In genomic region chr11:124872741-124873140, GRCh38 we compare ENCODE assay signal across 23 cellular contexts. TPM values are rescaled to one million over a fixed set of nuclear protein-coding genes. Genes with fewer than 3 reads are reported as not detected.
DNase-seq lines count a peak whose midpoint lies in the region; ATAC-seq, FAIRE-seq and TF ChIP-seq lines count a peak whose summit lies in the region.
"Had no signal": no experiment of that assay in that cellular context is flagged by ENCODE, and none has a peak within 500 bp of the region (broad histone marks: within the 10 kb centered on the region; RNA-seq: fewer than 3 reads in every experiment).

No MANE protein-coding gene starts in this region.

- H3K4me3 Mint-ChIP-seq in H9: no peak overlapping the region; a peak in 1 of 5 replicates
- peak overlapping the region; percentile 27 for H3K4me3 Mint-ChIP-seq in neural crest cell
- H3K4me3 Mint-ChIP-seq in stimulated activated memory B cell treated with anti-CD40 and anti-IgM and Interleukin-4, amounts not matched to agents 10 μg/mL and 1 μg/mL and 100 μg/mL, for 72 hours: no peak overlapping the region

- peaks cover 16 to 33% of the 10 kb centered on the region in 2 experiments for H3K4me1 Mint-ChIP-seq in H9
- H3K4me1 Mint-ChIP-seq in neural crest cell: peaks cover 11% of the 10 kb centered on the region
- peaks cover 18% of the 10 kb centered on the region for H3K4me1 Mint-ChIP-seq in stimulated activated memory B cell treated with anti-CD40 and anti-IgM and Interleukin-4, amounts not matched to agents 10 μg/mL and 1 μg/mL and 100 μg/mL, for 72 hours

- no peak overlapping the region for H2BK20ac ChIP-seq in H9 (ENCODE audit: low read depth, low read length, poor library complexity, severe bottlenecking)

- in situ Hi-C loops in K562 (cut with MboI): loop anchor here (25.0 kb wide), 1 partner anchor 810 kb away; no protein-coding TSS in a partner anchor

- H3K9ac ChIP-seq in BLaER1: no peak overlapping the region
- H3K9ac ChIP-seq in H9 (ENCODE audit: extremely low read depth, insufficient read length, low read length): no peak overlapping the region
- no peak overlapping the region for H3K9ac ChIP-seq in K562 (ENCODE audit: insufficient read depth in 1 of 2, low read depth in 2 of 2, low read length in 2 of 2)

- no peak overlapping the region for H3T11ph ChIP-seq in H9 (ENCODE audit: low read length)

- H3K56ac ChIP-seq in H9 (ENCODE audit: insufficient read length, low read depth, low read length): no peak overlapping the region

- TF ChIP-seq CTCF in H9 (conservative IDR thresholded peaks at IDR 0.05): no peak
- no peak for TF ChIP-seq CTCF in K562 (IDR thresholded peaks at IDR 0.05 in 2 of 3, conservative IDR thresholded peaks at IDR 0.05 in 1 of 3; ENCODE audit: insufficient read depth in 2 of 3, low read depth in 1 of 3, low read length in 3 of 3)
- no peak for TF ChIP-seq CTCF in neural crest cell (conservative IDR thresholded peaks at IDR 0.05)
- TF ChIP-seq CTCF in left lung (IDR thresholded peaks at IDR 0.05): no peak
- no peak for TF ChIP-seq CTCF in dorsolateral prefrontal cortex (IDR thresholded peaks at IDR 0.05 in 54 of 56, conservative IDR thresholded peaks at IDR 0.05 in 2 of 56; ENCODE audit: low read depth in 1 of 56, partially characterized antibody in 56 of 56)

- FAIRE-seq in K562 (lab: Jason Lieb, UNC): peak; percentile 52
- FAIRE-seq: GM12892, HTR-8/SVneo had no signal

- H2BK120ac ChIP-seq in H9 (ENCODE audit: low read depth, low read length, poor library complexity, severe bottlenecking): no peak overlapping the region

- no peak overlapping the region; the same call in 1 of the 2 replicates for H3K14ac ChIP-seq in H9 (ENCODE audit: insufficient read depth, low read length)

- intact Hi-C loops in K562 (cut with micrococcal nuclease): no loop called here
- intact Hi-C loops in left lung (cut with DNase I): no loop called here
- intact Hi-C loops in dorsolateral prefrontal cortex (cut with DNase I): loop anchor here (10.0 kb wide), 2 partner anchors 52 to 468 kb away; no protein-coding TSS in a partner anchor

- H4K20me1 ChIP-seq in BLaER1 (no peaks in the 10 kb centered on the region), H9 (ENCODE audit: control insufficient read depth, insufficient read depth, insufficient read length) (no peaks in the 10 kb centered on the region), K562 (replicated peaks; ENCODE audit: control insufficient read depth, insufficient read depth, low read length) (no peaks in the 10 kb centered on the region)

- no peak overlapping the region for H3K18ac ChIP-seq in H9 (ENCODE audit: insufficient read length, low read depth, low read length)

- H3K27ac Mint-ChIP-seq in H9 (no peak overlapping the region), neural crest cell (ENCODE audit: unreplicated experiment) (no peak overlapping the region)
- no peak overlapping the region for H3K27ac Mint-ChIP-seq in stimulated activated memory B cell treated with anti-CD40 and anti-IgM and Interleukin-4, amounts not matched to agents 10 μg/mL and 1 μg/mL and 100 μg/mL, for 72 hours

- POLR2A ChIA-PET in K562 (lab: Yijun Ruan, JAX): no interaction called here

- H3K9me3 Mint-ChIP-seq in H9 (peaks cover 0 to 3% of the 10 kb centered on the region in 2 experiments; a peak in 2 of 5 replicates), neural crest cell (no peaks in the 10 kb centered on the region)
- H3K9me3 Mint-ChIP-seq in stimulated activated memory B cell treated with anti-CD40 and anti-IgM and Interleukin-4, amounts not matched to agents 10 μg/mL and 1 μg/mL and 100 μg/mL, for 72 hours: no peaks in the 10 kb centered on the region

- H3K27me3 Mint-ChIP-seq in H9 (ENCODE audit: low read depth): peaks cover 82% of the 10 kb centered on the region
- H3K27me3 Mint-ChIP-seq in neural crest cell (ENCODE audit: low read depth): peaks cover 85% of the 10 kb centered on the region
- peaks cover 90% of the 10 kb centered on the region for H3K27me3 Mint-ChIP-seq in stimulated activated memory B cell treated with anti-CD40 and anti-IgM and Interleukin-4, amounts not matched to agents 10 μg/mL and 1 μg/mL and 100 μg/mL, for 72 hours

- H2BK15ac ChIP-seq in H9 (ENCODE audit: low read depth, low read length): no peak overlapping the region

- H2AK5ac ChIP-seq in H9 (ENCODE audit: insufficient read length, low read length): no peak overlapping the region

- no TSS peak for BruUV-seq in K562 (replicated peaks; lab: Mats Ljungman, UMichigan)

- no peaks in the 10 kb centered on the region for H3K79me1 ChIP-seq in H9 (ENCODE audit: insufficient read depth, low read depth, low read length, poor library complexity, severe bottlenecking)

- TF ChIP-seq EP300 in K562 (IDR thresholded peaks at IDR 0.05; ENCODE audit: low read length): no peak

- H3K36me3 ChIP-seq in BLaER1 (no peaks in the 10 kb centered on the region), K562 (ENCODE audit: control insufficient read depth, insufficient read depth, low read length) (no peaks in the 10 kb centered on the region), left lung (no peaks in the 10 kb centered on the region)
- H3K36me3 ChIP-seq: SJSA1 had no signal

- H2AFZ ChIP-seq in H9 (ENCODE audit: low read length) (no peak overlapping the region), K562 (ENCODE audit: low read depth, low read length) (no peak overlapping the region)
- H2AFZ ChIP-seq: PC-9 had no signal

- peaks cover 40% of the 10 kb centered on the region for H3K27me3 ChIP-seq in BLaER1
- peaks cover 49% of the 10 kb centered on the region for H3K27me3 ChIP-seq in H9 (ENCODE audit: insufficient read depth, low read length)
- peaks cover 21 to 75% of the 10 kb centered on the region in 2 experiments; a peak in 4 of 5 replicates for H3K27me3 ChIP-seq in K562 (ENCODE audit: control insufficient read depth in 2 of 2, insufficient read depth in 2 of 2, low read length in 2 of 2)
- peaks cover 43 to 97% of the 10 kb centered on the region in 2 donors for H3K27me3 ChIP-seq in left lung
- H3K27me3 ChIP-seq in dorsolateral prefrontal cortex: peaks cover 6 to 39% (median 28%) of the 10 kb centered on the region in 45 donors

- no peak overlapping the region for H2BK5ac ChIP-seq in H9 (ENCODE audit: insufficient read length, low read length)

- peak; percentile 18; the same call in 2 of the 3 replicates for ATAC-seq in K562
- no peak for ATAC-seq in stimulated activated memory B cell treated with anti-CD40 and anti-IgM and Interleukin-4, amounts not matched to agents 10 μg/mL and 1 μg/mL and 100 μg/mL, for 72 hours
- no peak for ATAC-seq in left lung
- no peak for ATAC-seq in GM19395 (IDR thresholded peaks at IDR 0.05; ENCODE audit: unreplicated experiment)

- CTCF ChIA-PET in K562 (lab: Yijun Ruan, JAX; ENCODE audit: low intra/inter-chr PET ratio): no interaction called here

- H4K5ac ChIP-seq in H9 (ENCODE audit: insufficient read length, low read depth, low read length): no peak overlapping the region

- H3K23ac ChIP-seq in H9 (ENCODE audit: insufficient read length, low read depth, low read length): no peak overlapping the region

- DNase-seq in H9: peak; percentile 76
- DNase-seq in K562 (ENCODE audit: extremely low read depth in 1 of 4, low spot score in 3 of 4): peak; percentile 9 to 50 (median 32)
- DNase-seq in neural crest cell (ENCODE audit: low read depth, low spot score): no peak
- no peak for DNase-seq in left lung
- DNase-seq in dorsolateral prefrontal cortex: no peak
- DNase-seq: HCEC 1CT, KG1, NCI-H1048, NCI-H1436 treated with DMSO at 0.1 percent for 48 hours, NCI-H2081, NCI-H774, PC-9 had no signal

- H3K27ac ChIP-seq in BLaER1 (no peak overlapping the region), H9 (ENCODE audit: insufficient read length, low read depth, low read length) (no peak overlapping the region), K562 (ENCODE audit: extremely low read depth, low read depth, low read length) (no peak overlapping the region), left lung (no peak overlapping the region), dorsolateral prefrontal cortex (no peak overlapping the region)
- H3K27ac ChIP-seq: C4-2B, HL-60, PC-9, SJSA1 had no signal

- H3K4me3 ChIP-seq in BLaER1 (no peak overlapping the region), K562 (no peak overlapping the region), left lung (no peak overlapping the region), dorsolateral prefrontal cortex (no peak overlapping the region)
- H3K4me3 ChIP-seq: PC-9, SJSA1 had no signal

- peaks cover 6% of the 10 kb centered on the region for H3K23me2 ChIP-seq in H9 (ENCODE audit: insufficient read length, low read depth, low read length, poor library complexity, severe bottlenecking)

- no peak overlapping the region for H4K91ac ChIP-seq in H9 (ENCODE audit: insufficient read length, low read depth, low read length)

- no peaks in the 10 kb centered on the region for H3K9me3 ChIP-seq in BLaER1
- H3K9me3 ChIP-seq in H9 (ENCODE audit: control insufficient read depth, low read depth, low read length): no peaks in the 10 kb centered on the region
- H3K9me3 ChIP-seq in K562 (replicated peaks; ENCODE audit: control insufficient read depth, insufficient read depth, low read depth, low read length): no peaks in the 10 kb centered on the region
- no peaks in the 10 kb centered on the region for H3K9me3 ChIP-seq in left lung
- H3K9me3 ChIP-seq: SJSA1 had no signal

- peak overlapping the region; percentile 32; the same call in 1 of the 2 replicates for H3K4me2 ChIP-seq in BLaER1
- H3K4me2 ChIP-seq in H9 (ENCODE audit: insufficient read depth, insufficient read length, low read length): no peak overlapping the region
- no peak overlapping the region for H3K4me2 ChIP-seq in K562 (ENCODE audit: insufficient read depth, low read length)
- H3K4me2 ChIP-seq: PC-9 had no signal

- H4K8ac ChIP-seq in H9 (replicated peaks; ENCODE audit: insufficient read length, low read depth, low read length): no peak overlapping the region

- H3K79me2 ChIP-seq in H9 (ENCODE audit: insufficient read depth, low read length): no peaks in the 10 kb centered on the region
- H3K79me2 ChIP-seq in K562 (ENCODE audit: control insufficient read depth, insufficient read depth, low read length): no peaks in the 10 kb centered on the region

- no peak for TF ChIP-seq POLR2A in K562 (conservative IDR thresholded peaks at IDR 0.05)

- no CpG with 5 or more reads among the region's 9 CpGs for WGBS in H9 (ENCODE audit: extremely low coverage, insufficient read length, low lambda C conversion rate)
- 0% methylated on average over 8 of the region's 9 CpGs for WGBS in K562 (ENCODE audit: insufficient coverage, low coverage, missing lambda C conversion rate)

- H2BK12ac ChIP-seq in H9 (ENCODE audit: insufficient read length, low read depth, low read length): no peak overlapping the region

- H3K36me3 Mint-ChIP-seq in H9 (ENCODE audit: insufficient read depth in 1 of 3, low read depth in 3 of 3): no peaks in the 10 kb centered on the region; a peak in 2 of 7 replicates
- no peaks in the 10 kb centered on the region for H3K36me3 Mint-ChIP-seq in neural crest cell (ENCODE audit: low read depth)
- no peaks in the 10 kb centered on the region for H3K36me3 Mint-ChIP-seq in stimulated activated memory B cell treated with anti-CD40 and anti-IgM and Interleukin-4, amounts not matched to agents 10 μg/mL and 1 μg/mL and 100 μg/mL, for 72 hours

- TF ChIP-seq RAD21 in K562 (CRISPR knock-in tag; conservative IDR thresholded peaks at IDR 0.05 in 1 of 2, IDR thresholded peaks at IDR 0.05 in 1 of 2): no peak

- peaks cover 18% of the 10 kb centered on the region for H3K4me1 ChIP-seq in BLaER1
- H3K4me1 ChIP-seq in H9 (ENCODE audit: insufficient read depth, low read length): no peaks in the 10 kb centered on the region
- H3K4me1 ChIP-seq in K562 (replicated peaks in 1 of 2; ENCODE audit: control insufficient read depth in 2 of 2, insufficient read depth in 2 of 2, low read length in 2 of 2): peaks cover 0 to 23% of the 10 kb centered on the region in 2 experiments; a peak in 3 of 5 replicates
- peaks cover 11 to 36% of the 10 kb centered on the region in 2 donors for H3K4me1 ChIP-seq in left lung

- no peaks in the 10 kb centered on the region for H3K9me1 ChIP-seq in K562 (ENCODE audit: control insufficient read depth, insufficient read depth, low read length)

- H3K4ac ChIP-seq in H9 (ENCODE audit: low read depth, low read length): no peak overlapping the region

RNA-seq across cellular contexts. Expression of gene ROBO3, which starts 7.5 kb away (rescaled TPM):
- total RNA-seq in H9 (2021) (11.8 and 12.6 TPM in 2 replicates), K562 (2014; rRNA removed) (0.82 and 1.6 TPM in 2 replicates), K562 (2014; rRNA removed; fragmentation: Illumina TruSeq; extraction: Trizol) (0.29 and 0.67 TPM in 2 replicates), K562 (2015; rRNA removed; fragmentation: Illumina TruSeq; extraction: Trizol) (0.72 and 1.2 TPM in 2 replicates), K562 (2021) (1.2 TPM in 2 replicates), neural crest cell (17.8 and 19.7 TPM in 2 replicates), left lung (10 to 100 TPM; 11.0 to 11.4 TPM), dorsolateral prefrontal cortex (10 to 100 TPM; 18.0 to 58.3 (median 28.9) TPM)
- total RNA-seq in K562 (2011; cell fraction: chromatin; rRNA removed; ENCODE audit: low replicate concordance): 2.3 and 5.3 TPM in 2 replicates
- 2.7 and 4.6 TPM in 2 replicates for total RNA-seq in K562 (2011; cell fraction: nucleolus; rRNA removed)
- 4.0 and 5.0 TPM in 2 replicates for total RNA-seq in K562 (2011; cell fraction: nucleoplasm; rRNA removed)
- polyA plus RNA-seq in K562 (2011; rRNA removed) (0.43 and 0.47 TPM in 2 replicates), K562 (2014; fragmentation: Illumina TruSeq; extraction: Trizol) (0.97 and 1.6 TPM in 2 replicates), K562 (2014; fragmentation: Nextera tagmentation; extraction: Ambion mirVana) (not detected), K562 (2014; rRNA removed) (1.4 and 1.9 TPM in 2 replicates)
- 0.32 and 1.0 TPM in 2 replicates for polyA plus RNA-seq in K562 (2011; cell fraction: cytosol; rRNA removed)
- 2.7 and 6.4 TPM in 2 replicates for polyA plus RNA-seq in K562 (2011; cell fraction: nucleus; rRNA removed)
- polyA plus RNA-seq in K562 (2012): 1.4 and 3.5 TPM in 2 replicates
- polyA minus RNA-seq in K562 (2011; rRNA and poly(A)+ RNA removed): 0.28 TPM in 1 of 2 replicates, not detected in the other
- polyA minus RNA-seq in K562 (2011; cell fraction: cytosol; rRNA and poly(A)+ RNA removed): not detected in 2 replicates
- 0.40 and 0.56 TPM in 2 replicates for polyA minus RNA-seq in K562 (2011; cell fraction: nucleus; rRNA and poly(A)+ RNA removed)

RNA-seq across cellular contexts. Expression of gene ROBO4, which starts 24.9 kb away (rescaled TPM):
- total RNA-seq in H9 (2021) (not detected in 2 replicates), K562 (2014; rRNA removed) (not detected in 2 replicates), K562 (2014; rRNA removed; fragmentation: Illumina TruSeq; extraction: Trizol) (not detected in 2 replicates), K562 (2015; rRNA removed; fragmentation: Illumina TruSeq; extraction: Trizol) (not detected in 2 replicates), K562 (2021) (0.04 TPM in 1 of 2 replicates, not detected in the other), neural crest cell (0.05 and 0.07 TPM in 2 replicates), left lung (10 to 100 TPM; 38.2 to 39.4 TPM), dorsolateral prefrontal cortex (10 to 100 TPM in 87 of 120 experiments, 1 to 10 TPM in 33; 5.0 to 28.8 (median 11.9) TPM)
- not detected in 2 replicates for total RNA-seq in K562 (2011; cell fraction: chromatin; rRNA removed; ENCODE audit: low replicate concordance)
- total RNA-seq in K562 (2011; cell fraction: nucleolus; rRNA removed): not detected in 2 replicates
- total RNA-seq in K562 (2011; cell fraction: nucleoplasm; rRNA removed): not detected in 2 replicates
- polyA plus RNA-seq in K562 (2011; rRNA removed) (not detected in 2 replicates), K562 (2014; fragmentation: Illumina TruSeq; extraction: Trizol) (not detected in 2 replicates), K562 (2014; fragmentation: Nextera tagmentation; extraction: Ambion mirVana) (not detected), K562 (2014; rRNA removed) (not detected in 2 replicates)
- polyA plus RNA-seq in K562 (2011; cell fraction: cytosol; rRNA removed): 0.04 and 0.09 TPM in 2 replicates
- polyA plus RNA-seq in K562 (2011; cell fraction: nucleus; rRNA removed): 0.03 TPM in 1 of 2 replicates, not detected in the other
- not detected in 2 replicates for polyA plus RNA-seq in K562 (2012)
- not detected in 2 replicates for polyA minus RNA-seq in K562 (2011; rRNA and poly(A)+ RNA removed)
- not detected in 2 replicates for polyA minus RNA-seq in K562 (2011; cell fraction: cytosol; rRNA and poly(A)+ RNA removed)
- not detected in 2 replicates for polyA minus RNA-seq in K562 (2011; cell fraction: nucleus; rRNA and poly(A)+ RNA removed)
- total RNA-seq: A673, NCI-H460, PC-9 had no signal

RNA-seq across cellular contexts. Expression of gene HEPN1, which starts 46.3 kb away (rescaled TPM):
- total RNA-seq in H9 (2021): not detected in 2 replicates
- not detected in 2 replicates for total RNA-seq in K562 (2011; cell fraction: chromatin; rRNA removed; ENCODE audit: low replicate concordance)
- not detected in 2 replicates for total RNA-seq in K562 (2011; cell fraction: nucleolus; rRNA removed)
- total RNA-seq in K562 (2011; cell fraction: nucleoplasm; rRNA removed): not detected in 2 replicates
- total RNA-seq in K562 (2014; rRNA removed): not detected in 2 replicates
- not detected in 2 replicates for total RNA-seq in K562 (2014; rRNA removed; fragmentation: Illumina TruSeq; extraction: Trizol)
- total RNA-seq in K562 (2015; rRNA removed; fragmentation: Illumina TruSeq; extraction: Trizol): not detected in 2 replicates
- total RNA-seq in K562 (2021): not detected in 2 replicates
- not detected in 2 replicates for polyA plus RNA-seq in K562 (2011; rRNA removed)
- polyA plus RNA-seq in K562 (2011; cell fraction: cytosol; rRNA removed): not detected in 2 replicates
- not detected in 2 replicates for polyA plus RNA-seq in K562 (2011; cell fraction: nucleus; rRNA removed)
- not detected in 2 replicates for polyA plus RNA-seq in K562 (2012)
- polyA plus RNA-seq in K562 (2014; fragmentation: Illumina TruSeq; extraction: Trizol): not detected in 2 replicates
- not detected for polyA plus RNA-seq in K562 (2014; fragmentation: Nextera tagmentation; extraction: Ambion mirVana)
- polyA plus RNA-seq in K562 (2014; rRNA removed): not detected in 2 replicates
- not detected in 2 replicates for polyA minus RNA-seq in K562 (2011; rRNA and poly(A)+ RNA removed)
- polyA minus RNA-seq in K562 (2011; cell fraction: cytosol; rRNA and poly(A)+ RNA removed): not detected in 2 replicates
- not detected in 2 replicates for polyA minus RNA-seq in K562 (2011; cell fraction: nucleus; rRNA and poly(A)+ RNA removed)
- total RNA-seq in neural crest cell: not detected in 2 replicates
- not detected for total RNA-seq in left lung
- total RNA-seq in dorsolateral prefrontal cortex: under 1 TPM in 18 of 120 experiments, not detected in 102; 0.27 to 0.80 (median 0.43) TPM
- total RNA-seq: A673, MCF 10A, NCI-H460, PC-9, SJSA1 had no signal

Comparison
In these comparisons a context has a peak if more than half of its experiments do, and no peak if none do; other contexts are left out.
1. DNase-seq: peak in H9 (single experiment) and K562 (4 of 4); none in neural crest cell (single experiment), left lung (0 of 2) and dorsolateral prefrontal cortex (0 of 10).
2. intact Hi-C loops: an anchor here in dorsolateral prefrontal cortex (10.0 kb wide); none called in K562 and left lung.